9 cellular contexts compared by ENCODE assay signal in the genomic region with DNA sequence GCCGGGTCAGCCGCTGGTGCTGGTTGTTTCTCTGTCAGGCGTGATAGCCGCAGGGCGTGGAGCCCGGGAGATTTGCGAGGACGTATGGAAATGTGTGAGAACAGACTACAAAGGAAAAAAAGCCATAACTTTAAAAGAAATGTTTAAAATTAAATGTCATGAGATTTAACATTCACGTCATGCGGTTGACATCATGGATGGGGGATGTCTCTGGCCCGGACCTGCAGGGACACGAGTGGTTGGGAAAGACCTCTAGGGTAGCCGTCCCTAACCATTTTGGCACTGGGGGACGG. TPM values are rescaled to one million over a fixed set of nuclear protein-coding genes. Genes with fewer than 3 reads are reported as not detected.
A peak's percentile ranks its signal among the peaks of the same experiment; 100 is the strongest.
DNase-seq lines count a peak whose midpoint lies in the region; ATAC-seq, FAIRE-seq and TF ChIP-seq lines count a peak whose summit lies in the region.
"Had no signal": no experiment of that assay in that cellular context is flagged by ENCODE, and none has a peak within 500 bp of the region (broad histone marks: within the 10 kb centered on the region; RNA-seq: fewer than 3 reads in every experiment).

No MANE protein-coding gene starts in this region.

- H3K36me3 Mint-ChIP-seq in activated CD8-positive, alpha-beta T cell treated with anti-CD3 and anti-CD28 coated beads for 36 hours (ENCODE audit: low read depth): peaks cover 1% of the 10 kb centered on the region
- peaks cover 10% of the 10 kb centered on the region for H3K36me3 Mint-ChIP-seq in stimulated activated effector memory CD8-positive, alpha-beta T cell treated with anti-CD3 and anti-CD28 coated beads, Interleukin-12 subunit alpha, Interleukin-12 subunit beta, amount 100 ng/mL, for 72 hours

- H3K36me3 ChIP-seq in kidney (ENCODE audit: control insufficient read depth in 1 of 2, insufficient read depth in 2 of 2, low read length in 2 of 2): no peaks in the 10 kb centered on the region

- peak overlapping the region; percentile 95 to 96 for H3K27ac ChIP-seq in kidney (ENCODE audit: low read depth in 2 of 2, low read length in 2 of 2)

- H3K27me3 Mint-ChIP-seq in activated CD8-positive, alpha-beta T cell treated with anti-CD3 and anti-CD28 coated beads for 36 hours: no peaks in the 10 kb centered on the region

- peaks cover 4% of the 10 kb centered on the region for H3K9me3 Mint-ChIP-seq in activated CD8-positive, alpha-beta T cell treated with anti-CD3 and anti-CD28 coated beads for 36 hours
- H3K9me3 Mint-ChIP-seq in stimulated activated effector memory CD8-positive, alpha-beta T cell treated with anti-CD3 and anti-CD28 coated beads, Interleukin-12 subunit alpha, Interleukin-12 subunit beta, amount 100 ng/mL, for 72 hours: peaks cover 2% of the 10 kb centered on the region

- no peak for FAIRE-seq in kidney (lab: Jason Lieb, UNC)
- FAIRE-seq: GM12892 had no signal

- DNase-seq in HEK293T (ENCODE audit: extremely low spot score) (no peak), kidney (no peak), medulla oblongata (ENCODE audit: extremely low spot score) (no peak)
- DNase-seq in activated CD8-positive, alpha-beta T cell treated with anti-CD3 and anti-CD28 coated beads for 36 hours: no peak
- DNase-seq in stimulated activated effector memory CD8-positive, alpha-beta T cell treated with anti-CD3 and anti-CD28 coated beads, Interleukin-12 subunit alpha, Interleukin-12 subunit beta, amount 100 ng/mL, for 72 hours (ENCODE audit: low spot score in 2 of 2): no peak
- no peak for DNase-seq in activated naive CD4-positive, alpha-beta T cell (lab: John Stamatoyannopoulos, UW)

- no peak overlapping the region for H3K9ac ChIP-seq in kidney (ENCODE audit: low read length in 2 of 2)

- H3K27ac Mint-ChIP-seq in activated CD8-positive, alpha-beta T cell treated with anti-CD3 and anti-CD28 coated beads for 36 hours: peak overlapping the region; percentile 68
- peak overlapping the region; percentile 78 for H3K27ac Mint-ChIP-seq in stimulated activated effector memory CD8-positive, alpha-beta T cell treated with anti-CD3 and anti-CD28 coated beads, Interleukin-12 subunit alpha, Interleukin-12 subunit beta, amount 100 ng/mL, for 72 hours

- no peak for TF ChIP-seq CTCF in activated CD8-positive, alpha-beta T cell treated with anti-CD3 and anti-CD28 coated beads for 36 hours (IDR thresholded peaks at IDR 0.05)
- TF ChIP-seq CTCF in kidney (IDR thresholded peaks at IDR 0.05; ENCODE audit: borderline replicate concordance, extremely low read depth, insufficient read depth): no peak

- intact Hi-C loops in activated CD8-positive, alpha-beta T cell treated with anti-CD3 and anti-CD28 coated beads for 36 hours (cut with micrococcal nuclease): no loop called here
- intact Hi-C loops in kidney (cut with DNase I): no loop called here

- POLR2A ChIA-PET in HEK293T (lab: Yijun Ruan, JAX): no interaction called here
- POLR2A ChIA-PET in activated CD8-positive, alpha-beta T cell treated with anti-CD3 and anti-CD28 coated beads for 36 hours (lab: Charles Lee): no interaction called here

- H3K4me1 ChIP-seq in kidney (ENCODE audit: control insufficient read depth in 1 of 2, insufficient read depth in 1 of 2, low read depth in 1 of 2, low read length in 2 of 2): peaks cover 4 to 9% of the 10 kb centered on the region in 2 donors

- H3K4me3 Mint-ChIP-seq in activated CD8-positive, alpha-beta T cell treated with anti-CD3 and anti-CD28 coated beads for 36 hours: peak overlapping the region; percentile 53
- H3K4me3 Mint-ChIP-seq in stimulated activated effector memory CD8-positive, alpha-beta T cell treated with anti-CD3 and anti-CD28 coated beads, Interleukin-12 subunit alpha, Interleukin-12 subunit beta, amount 100 ng/mL, for 72 hours: peak overlapping the region; percentile 79

- peak overlapping the region in 1 of 2 donors; percentile 69 for H3K4me3 ChIP-seq in kidney (ENCODE audit: low read length in 2 of 2)

- no peak for ATAC-seq in activated CD8-positive, alpha-beta T cell treated with anti-CD3 and anti-CD28 coated beads for 36 hours
- ATAC-seq in stimulated activated effector memory CD8-positive, alpha-beta T cell treated with anti-CD3 and anti-CD28 coated beads, Interleukin-12 subunit alpha, Interleukin-12 subunit beta, amount 100 ng/mL, for 72 hours: no peak
- ATAC-seq in HG02623 (IDR thresholded peaks at IDR 0.05; ENCODE audit: unreplicated experiment) (no peak), HG02973 (IDR thresholded peaks at IDR 0.05; ENCODE audit: unreplicated experiment) (no peak)

- CTCF ChIA-PET in HEK293T (lab: Yijun Ruan, JAX): no interaction called here
- CTCF ChIA-PET in activated CD8-positive, alpha-beta T cell treated with anti-CD3 and anti-CD28 coated beads for 36 hours (lab: Charles Lee): no interaction called here

- H3K4me1 Mint-ChIP-seq in activated CD8-positive, alpha-beta T cell treated with anti-CD3 and anti-CD28 coated beads for 36 hours (ENCODE audit: low read depth): peaks cover 32% of the 10 kb centered on the region
- peaks cover 30% of the 10 kb centered on the region for H3K4me1 Mint-ChIP-seq in stimulated activated effector memory CD8-positive, alpha-beta T cell treated with anti-CD3 and anti-CD28 coated beads, Interleukin-12 subunit alpha, Interleukin-12 subunit beta, amount 100 ng/mL, for 72 hours

- no peaks in the 10 kb centered on the region for H3K9me3 ChIP-seq in kidney (ENCODE audit: control insufficient read depth in 1 of 2, low read length in 2 of 2)

TF ChIP-seq in HEK293T, 16 proteins besides CTCF, POLR2A, EP300 and RAD21:
- peak; percentile 100 for TF ChIP-seq L3MBTL2 (conservative IDR thresholded peaks at IDR 0.05)
- TF ChIP-seq, protein P1, sequence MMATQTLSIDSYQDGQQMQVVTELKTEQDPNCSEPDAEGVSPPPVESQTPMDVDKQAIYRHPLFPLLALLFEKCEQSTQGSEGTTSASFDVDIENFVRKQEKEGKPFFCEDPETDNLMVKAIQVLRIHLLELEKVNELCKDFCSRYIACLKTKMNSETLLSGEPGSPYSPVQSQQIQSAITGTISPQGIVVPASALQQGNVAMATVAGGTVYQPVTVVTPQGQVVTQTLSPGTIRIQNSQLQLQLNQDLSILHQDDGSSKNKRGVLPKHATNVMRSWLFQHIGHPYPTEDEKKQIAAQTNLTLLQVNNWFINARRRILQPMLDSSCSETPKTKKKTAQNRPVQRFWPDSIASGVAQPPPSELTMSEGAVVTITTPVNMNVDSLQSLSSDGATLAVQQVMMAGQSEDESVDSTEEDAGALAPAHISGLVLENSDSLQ (IDR thresholded peaks at IDR 0.05): no peak
- no peak for TF ChIP-seq BHLHE40 (IDR thresholded peaks at IDR 0.05; ENCODE audit: borderline replicate concordance)
- no peak for TF ChIP-seq SP1 (IDR thresholded peaks at IDR 0.05)
- no peak for TF ChIP-seq SUZ12 (IDR thresholded peaks at IDR 0.05)
TF ChIP-seq in HEK293T: peak in this region for 1.

RNA-seq across cellular contexts. Expression of a gene that starts 0.6 kb away (rescaled TPM):
- total RNA-seq in activated CD8-positive, alpha-beta T cell treated with anti-CD3 and anti-CD28 coated beads for 36 hours: 10 to 100 TPM; 10.1 to 10.6 TPM
- 73.9 TPM for total RNA-seq in kidney
- polyA plus RNA-seq in kidney (ENCODE audit: insufficient read depth, low read depth, low replicate concordance): 88.1 TPM
